Comparison of ENCODE assay signal across 8 cellular contexts in genomic region chr6:30685977-30686907, GRCh38. TPM values are rescaled to one million over a fixed set of nuclear protein-coding genes. Genes with fewer than 3 reads are reported as not detected.
DNase-seq lines count a peak whose midpoint lies in the region.

Gene PPP1R18, minus strand, starts transcription at chr6:30686645. Its CDS starts 627 bp downstream, at chr6:30686018.

- DNase-seq in NK-92 treated with Interleukin-12 subunit alpha and Interleukin-12 subunit beta, amount 100 ng/mL, for 24 hours (lab: John Stamatoyannopoulos, UW) = peak; percentile 64
- DNase-seq in NK-92 (lab: John Stamatoyannopoulos, UW; ENCODE audit: unreplicated experiment) (no peak), NCI-H226 (peak; percentile 62), mesenteric fat pad (ENCODE audit: low spot score) (peak; percentile 98), NCI-H2029 treated with DMSO at 0.1 percent for 48 hours (lab: John Stamatoyannopoulos, UW) (no peak)
- peak; percentile 31 to 77 for DNase-seq in activated CD8-positive, alpha-beta memory T cell treated with anti-CD3 and anti-CD28 coated beads for 1 hour (ENCODE audit: extremely low read depth in 1 of 2, low read depth in 1 of 2)
- DNase-seq in effector memory CD4-positive, alpha-beta T cell = peak; percentile 68 to 75 (median 72)
- peak; percentile 74 for DNase-seq in stimulated activated CD8-positive, alpha-beta memory T cell treated with anti-CD3 and anti-CD28 coated beads, Interleukin-12 subunit alpha, Interleukin-12 subunit beta, amount 100 ng/mL, for 4 hours (ENCODE audit: low read depth)

- peaks cover 41% of the 10 kb centered on the region for H3K4me1 ChIP-seq in effector memory CD4-positive, alpha-beta T cell (ENCODE audit: control insufficient read depth, insufficient read depth, low read length, poor library complexity, severe bottlenecking)

- H3K36me3 ChIP-seq in effector memory CD4-positive, alpha-beta T cell (ENCODE audit: control insufficient read depth, insufficient read depth, low read length) = no peaks in the 10 kb centered on the region

- H3K4me3 ChIP-seq in effector memory CD4-positive, alpha-beta T cell (ENCODE audit: insufficient read depth, low read depth, low read length, poor library complexity, severe bottlenecking) = peak within 1 kb of the TSS; percentile 99

- H3K27ac ChIP-seq in effector memory CD4-positive, alpha-beta T cell (ENCODE audit: insufficient read depth, low read length, poor library complexity, severe bottlenecking) = peak within 1 kb of the TSS; percentile 96

- H3K27me3 ChIP-seq in effector memory CD4-positive, alpha-beta T cell (replicated peaks; ENCODE audit: control insufficient read depth, insufficient read depth, low read length, poor library complexity, severe bottlenecking) = no peaks in the 10 kb centered on the region

- H3K9me3 ChIP-seq in effector memory CD4-positive, alpha-beta T cell (ENCODE audit: control insufficient read depth, low read length) = no peaks in the 10 kb centered on the region

RNA-seq across cellular contexts. Expression of gene PPP1R18, which starts in this region (rescaled TPM):
- total RNA-seq in mesenteric fat pad = 87.0 TPM

Comparison
In these comparisons a context has a peak if more than half of its experiments do, and no peak if none do; other contexts are left out.
1. DNase-seq: peak in NK-92 treated with Interleukin-12 subunit alpha and Interleukin-12 subunit beta, amount 100 ng/mL, for 24 hours (single experiment), NCI-H226 (single experiment), activated CD8-positive, alpha-beta memory T cell treated with anti-CD3 and anti-CD28 coated beads for 1 hour (2 of 2), effector memory CD4-positive, alpha-beta T cell (3 of 3), mesenteric fat pad (single experiment) and stimulated activated CD8-positive, alpha-beta memory T cell treated with anti-CD3 and anti-CD28 coated beads, Interleukin-12 subunit alpha, Interleukin-12 subunit beta, amount 100 ng/mL, for 4 hours (single experiment); none in NK-92 (single experiment) and NCI-H2029 treated with DMSO at 0.1 percent for 48 hours (single experiment).